In the genomic region with DNA sequence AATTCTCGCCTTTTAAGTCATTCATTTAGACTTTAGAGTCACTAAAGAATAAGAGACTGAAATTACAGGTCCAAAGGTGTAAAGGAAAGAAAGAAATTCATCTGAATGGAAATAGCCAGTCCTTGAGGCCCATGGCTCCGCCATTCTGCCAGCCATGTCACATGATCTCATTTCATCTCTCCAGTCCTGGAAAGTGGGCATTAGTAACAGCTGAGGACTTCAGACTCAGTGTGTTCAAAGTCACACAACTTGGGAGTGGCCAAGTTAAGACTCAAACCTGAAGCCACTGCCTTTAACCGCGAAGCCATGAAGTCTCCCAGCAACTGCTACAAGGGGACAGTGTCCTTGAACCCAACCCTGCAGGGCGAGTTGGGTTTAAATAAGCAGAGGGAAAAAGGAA, we compare ENCODE assay signal across 16 cellular contexts.
"Had no signal": no experiment of that assay in that cellular context is flagged by ENCODE, and none has a peak within 500 bp of the region (broad histone marks: within the 10 kb centered on the region; RNA-seq: fewer than 3 reads in every experiment).

No MANE protein-coding gene starts in this region.

- H3K27me3 ChIP-seq: neutrophil, tibial artery, uterus had no signal

- DNase-seq: activated CD4-positive, alpha-beta T cell treated with anti-CD3 and anti-CD28 coated beads, Interleukin-2, amount 50 U/mL, for 4 hours; activated CD8-positive, alpha-beta memory T cell treated with anti-CD3 and anti-CD28 coated beads, Interleukin-2, amount 50 U/mL, for 4 hours; activated naive CD4-positive, alpha-beta T cell; foreskin fibroblast; left cardiac atrium; lower lobe of right lung; stimulated activated CD4-positive, alpha-beta T cell treated with anti-CD3 and anti-CD28 coated beads, Interleukin-12 subunit alpha, Interleukin-12 subunit beta, amount 100 ng/mL, for 4 hours; stimulated activated CD4-positive, alpha-beta T cell treated with anti-CD3 and anti-CD28 coated beads, Interleukin-2, amount 100 ng/mL, for 24 hours; SW 1271; T1000; tibial artery; uterus had no signal

- H3K36me3 ChIP-seq: neutrophil, tibial artery, uterus had no signal

- H3K4me3 Mint-ChIP-seq: mesothelial cell of epicardium; stimulated activated memory B cell treated with anti-CD40 and anti-IgM and Interleukin-4, amounts not matched to agents 10 μg/mL and 1 μg/mL and 100 μg/mL, for 72 hours had no signal

- H3K27me3 Mint-ChIP-seq: stimulated activated memory B cell treated with anti-CD40 and anti-IgM and Interleukin-4, amounts not matched to agents 10 μg/mL and 1 μg/mL and 100 μg/mL, for 72 hours had no signal

- H3K4me1 ChIP-seq: tibial artery, uterus had no signal

- ATAC-seq: activated CD4-positive, CD25-positive, alpha-beta regulatory T cell treated with anti-CD3 and anti-CD28 coated beads, Interleukin-2, amount 50 U/mL, for 24 hours; left cardiac atrium; stimulated activated memory B cell treated with anti-CD40 and anti-IgM and Interleukin-4, amounts not matched to agents 10 μg/mL and 1 μg/mL and 100 μg/mL, for 72 hours had no signal

- H3K9me3 ChIP-seq: lower lobe of right lung, neutrophil, tibial artery, uterus had no signal

- H3K9me3 Mint-ChIP-seq: mesothelial cell of epicardium; stimulated activated memory B cell treated with anti-CD40 and anti-IgM and Interleukin-4, amounts not matched to agents 10 μg/mL and 1 μg/mL and 100 μg/mL, for 72 hours had no signal

- H3K27ac ChIP-seq: lower lobe of right lung, tibial artery, uterus had no signal

- H3K4me3 ChIP-seq: lower lobe of right lung, tibial artery, uterus had no signal

- H3K36me3 Mint-ChIP-seq: stimulated activated memory B cell treated with anti-CD40 and anti-IgM and Interleukin-4, amounts not matched to agents 10 μg/mL and 1 μg/mL and 100 μg/mL, for 72 hours had no signal

- H3K27ac Mint-ChIP-seq: mesothelial cell of epicardium; stimulated activated memory B cell treated with anti-CD40 and anti-IgM and Interleukin-4, amounts not matched to agents 10 μg/mL and 1 μg/mL and 100 μg/mL, for 72 hours had no signal
